ENCODE assay signal across 16 cellular contexts in the genomic region with DNA sequence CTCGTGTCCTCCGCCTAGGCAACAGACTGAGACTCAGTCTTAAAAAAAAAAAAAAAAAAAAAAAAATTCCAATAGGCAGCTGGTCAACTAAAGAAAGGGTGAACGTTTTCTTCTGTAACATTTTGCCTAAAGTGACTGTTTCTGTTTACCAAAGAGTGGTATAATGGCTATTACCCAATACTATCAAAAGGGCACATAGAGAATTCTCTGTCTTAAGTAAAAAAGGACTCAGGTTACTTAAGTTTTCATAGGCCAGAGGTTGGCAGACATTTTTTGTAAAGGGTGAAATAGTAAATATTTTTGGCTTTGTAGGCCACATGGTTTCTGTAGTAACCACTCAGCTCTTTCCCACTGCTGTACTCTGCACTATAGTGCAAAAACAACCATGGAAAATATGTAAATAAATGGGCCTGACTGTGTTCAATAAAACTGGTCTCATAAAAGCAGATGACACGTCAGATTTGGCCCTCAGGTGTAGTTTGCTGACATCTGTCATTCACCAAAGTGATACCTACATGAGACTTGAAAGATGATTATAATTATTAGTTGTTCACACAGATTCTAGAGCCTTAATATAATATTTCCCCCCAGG.
A peak's percentile ranks its signal among the peaks of the same experiment; 100 is the strongest.
DNase-seq lines count a peak whose midpoint lies in the region; ATAC-seq and TF ChIP-seq lines count a peak whose summit lies in the region.
"Had no signal": no experiment of that assay in that cellular context is flagged by ENCODE, and none has a peak within 500 bp of the region (broad histone marks: within the 10 kb centered on the region; RNA-seq: fewer than 3 reads in every experiment).

No MANE protein-coding gene starts in this region.

- H3K9me3 ChIP-seq in right lobe of liver (no peaks in the 10 kb centered on the region), psoas muscle (no peaks in the 10 kb centered on the region)
- H3K9me3 ChIP-seq: SK-N-SH had no signal

- H3K27ac ChIP-seq in right lobe of liver, result no peak overlapping the region
- H3K27ac ChIP-seq in psoas muscle, result no peak overlapping the region

- H3K27me3 ChIP-seq in right lobe of liver (no peaks in the 10 kb centered on the region), psoas muscle (ENCODE audit: insufficient read depth in 3 of 3, low read length in 2 of 3) (no peaks in the 10 kb centered on the region)

- TF ChIP-seq POLR2A in right lobe of liver (IDR thresholded peaks at IDR 0.05), result no peak

- H3K36me3 ChIP-seq in right lobe of liver, result peaks cover 0 to 13% (median 0%) of the 10 kb centered on the region in 4 donors
- peaks cover 0 to 24% of the 10 kb centered on the region in 2 donors for H3K36me3 ChIP-seq in psoas muscle (ENCODE audit: insufficient read depth in 1 of 2, low read depth in 1 of 2)

- H3K4me3 ChIP-seq in GM12865 (ENCODE audit: low read depth, low read length) (no peak overlapping the region), fibroblast of mammary gland (ENCODE audit: control insufficient read depth, low read depth, low read length) (no peak overlapping the region), right lobe of liver (no peak overlapping the region), psoas muscle (no peak overlapping the region)

- TF ChIP-seq CTCF in GM12865 (IDR thresholded peaks at IDR 0.05; ENCODE audit: insufficient read depth, low read depth, low read length, missing control alignments) (no peak), fibroblast of mammary gland (conservative IDR thresholded peaks at IDR 0.05; ENCODE audit: control insufficient read depth, insufficient read depth, low read depth, low read length) (no peak), right lobe of liver (IDR thresholded peaks at IDR 0.05) (no peak), psoas muscle (IDR thresholded peaks at IDR 0.05) (no peak)

- intact Hi-C loops in right lobe of liver (cut with DNase I), result no loop called here
- intact Hi-C loops in psoas muscle (cut with DNase I), result loop anchor here in 1 of 2 donors (10.0 kb wide), 1 partner anchor 249 kb away; the partner anchor contains the start of gene ESCO1

- ATAC-seq in right lobe of liver (peak; percentile 49 to 72 (median 68)), psoas muscle (no peak)
- ATAC-seq: Panc1 had no signal

- DNase-seq in GM12865 (ENCODE audit: low read depth), result peak; percentile 20
- DNase-seq in NAMALWA (ENCODE audit: low spot score), result peak; percentile 19
- DNase-seq in fibroblast of mammary gland (ENCODE audit: low read depth), result peak; percentile 5
- no peak for DNase-seq in right lobe of liver
- DNase-seq in NCI-H2029 treated with DMSO at 0.1 percent for 48 hours (lab: John Stamatoyannopoulos, UW), result no peak
- no peak for DNase-seq in activated CD8-positive, alpha-beta memory T cell treated with anti-CD3 and anti-CD28 coated beads, Interleukin-2, amount 50 U/mL, for 4 hours
- DNase-seq in psoas muscle, result no peak
- DNase-seq in activated CD4-positive, CD25-positive, alpha-beta regulatory T cell treated with anti-CD3 and anti-CD28 coated beads, Interleukin-2, amount 50 U/mL, for 72 hours, result no peak
- DNase-seq: Calu3; CD4-positive, CD25-positive, alpha-beta regulatory T cell; NCI-H1092; NCI-H2107; NCI-H345; Right ventricle myocardium superior; SK-N-SH had no signal

- H3K4me1 ChIP-seq in right lobe of liver (peaks cover 0 to 9% (median 0%) of the 10 kb centered on the region in 4 donors), psoas muscle (peaks cover 17% of the 10 kb centered on the region)

- WGBS in right lobe of liver (ENCODE audit: insufficient coverage, low coverage, low lambda C conversion rate, missing lambda C conversion rate), result 46% methylated on average over 4 of the region's 4 CpGs
- WGBS in psoas muscle, 3 donors, result 81 to 82% (median 82%) methylated on average over 4 of the region's 4 CpGs

Comparison
In these comparisons a context has a peak if more than half of its experiments do, and no peak if none do; other contexts are left out.
1. DNase-seq: peak in GM12865 (single experiment), NAMALWA (single experiment) and fibroblast of mammary gland (single experiment); none in right lobe of liver (0 of 3), NCI-H2029 treated with DMSO at 0.1 percent for 48 hours (single experiment), activated CD8-positive, alpha-beta memory T cell treated with anti-CD3 and anti-CD28 coated beads, Interleukin-2, amount 50 U/mL, for 4 hours (single experiment), psoas muscle (0 of 2) and activated CD4-positive, CD25-positive, alpha-beta regulatory T cell treated with anti-CD3 and anti-CD28 coated beads, Interleukin-2, amount 50 U/mL, for 72 hours (single experiment).
2. ATAC-seq: peak in right lobe of liver (4 of 4); none in psoas muscle (0 of 4).